ENCODE assay signal across 8 cellular contexts in the genomic region with DNA sequence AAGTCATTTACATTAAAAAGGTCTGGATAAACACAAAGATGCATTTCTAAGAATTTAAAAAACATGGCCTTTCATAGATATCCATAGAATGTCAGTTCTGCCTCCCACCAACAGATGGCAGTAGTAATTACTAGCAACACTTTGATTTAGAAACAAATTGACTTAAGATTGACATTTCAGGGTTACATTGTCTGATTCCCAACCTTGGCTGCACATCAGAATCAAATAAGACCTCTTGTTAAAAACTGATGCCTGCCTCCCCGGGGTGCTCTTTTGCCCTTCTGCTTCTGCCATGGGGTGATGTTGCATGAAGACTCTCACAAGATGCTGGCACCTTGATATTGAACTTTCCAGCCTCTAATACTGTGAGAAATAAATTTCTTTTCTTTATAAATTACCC.
DNase-seq lines count a peak whose midpoint lies in the region; ATAC-seq, FAIRE-seq and TF ChIP-seq lines count a peak whose summit lies in the region.

No MANE protein-coding gene starts in this region.

- no peak overlapping the region for H3K18ac ChIP-seq in IMR-90 (ENCODE audit: low read depth, low read length)

- no peak overlapping the region for H4K5ac ChIP-seq in IMR-90 (ENCODE audit: low read depth, low read length)

- H3K27ac ChIP-seq in IMR-90 (ENCODE audit: insufficient read depth, low read length) (no peak overlapping the region), GM12878 (ENCODE audit: control insufficient read depth, insufficient read depth) (no peak overlapping the region)

- H2AFZ ChIP-seq in IMR-90 (replicated peaks; ENCODE audit: low read length, poor library complexity): no peak overlapping the region
- H2AFZ ChIP-seq in GM12878 (ENCODE audit: control insufficient read depth, low read depth, low read length): no peak overlapping the region

- H3K9me3 ChIP-seq in IMR-90 (ENCODE audit: control insufficient read depth, insufficient read depth, low read length) (peaks cover 2% of the 10 kb centered on the region; the same call in 1 of the 2 replicates), GM12878 (replicated peaks; ENCODE audit: control insufficient read depth, insufficient read depth, low read length) (no peaks in the 10 kb centered on the region)

- H4K20me1 ChIP-seq in IMR-90 (ENCODE audit: insufficient read depth, low read length) (no peaks in the 10 kb centered on the region), GM12878 (ENCODE audit: control insufficient read depth, insufficient read depth) (no peaks in the 10 kb centered on the region)

- no peak overlapping the region for H3K14ac ChIP-seq in IMR-90 (replicated peaks; ENCODE audit: low read depth, low read length)

- H3K4me2 ChIP-seq in IMR-90 (ENCODE audit: low read depth, low read length) (no peak overlapping the region), GM12878 (ENCODE audit: control insufficient read depth, insufficient read depth) (no peak overlapping the region)

- H2BK15ac ChIP-seq in IMR-90 (ENCODE audit: low read depth, low read length): no peak overlapping the region

- no peak overlapping the region for H3K4ac ChIP-seq in IMR-90 (ENCODE audit: low read depth, low read length)

- SMC1A ChIA-PET in GM12878 (lab: Charles Lee; ENCODE audit: uncharacterized antibody, unreplicated experiment): interaction anchor here (0.9 to 1.8 kb wide), 3 partner anchors 9 to 305 kb away, joined by 3 to 8 read pairs (median 3); no protein-coding TSS in a partner anchor

- DNase-seq in EL (peak; percentile 33), IMR-90 (no peak), GM12878 (ENCODE audit: low read depth, low spot score) (no peak), myocyte (ENCODE audit: low read depth) (peak; percentile 18), urothelium cell line (ENCODE audit: low spot score) (no peak)

- WGBS in IMR-90 (ENCODE audit: extremely low coverage in 2 of 2, insufficient read length in 1 of 2), 2 experiments: no CpG with 5 or more reads among the region's 1 CpG
- WGBS in GM12878 (ENCODE audit: insufficient coverage, insufficient replicate concordance, low lambda C conversion rate, missing lambda C conversion rate): 39% methylated on average over 1 of the region's 1 CpG

- no peak overlapping the region for H2AK9ac ChIP-seq in IMR-90 (replicated peaks; ENCODE audit: low read depth, low read length, poor library complexity)

- no peak overlapping the region for H3K56ac ChIP-seq in IMR-90 (ENCODE audit: extremely low read depth, insufficient read depth, low read length)

- BruUV-seq in IMR-90 (replicated peaks; lab: Mats Ljungman, UMichigan) (no TSS peak), GM12878 (replicated peaks; lab: Mats Ljungman, UMichigan) (no TSS peak)

- H2BK20ac ChIP-seq in IMR-90 (ENCODE audit: low read depth, low read length): no peak overlapping the region

- dilution Hi-C loops in IMR-90 (cut with HindIII; ENCODE audit: low sequenced_read_pairs, unreplicated experiment): no loop called here

- H4K91ac ChIP-seq in IMR-90 (ENCODE audit: insufficient read depth, low read depth, low read length): no peak overlapping the region

- H3K4me1 ChIP-seq in IMR-90 (ENCODE audit: control insufficient read depth, insufficient read depth, low read length) (no peaks in the 10 kb centered on the region), GM12878 (ENCODE audit: control insufficient read depth, insufficient read depth, low read length) (no peaks in the 10 kb centered on the region)

- peak; percentile 79 for FAIRE-seq in GM12878 (lab: Jason Lieb, UNC)
- FAIRE-seq in urothelium cell line (lab: Jason Lieb, UNC): no peak

- no peak for TF ChIP-seq EP300 in GM12878 (IDR thresholded peaks at IDR 0.05; ENCODE audit: borderline replicate concordance in 1 of 2, control insufficient read depth in 1 of 2, low read depth in 2 of 2, low read length in 2 of 2)

- H3K23ac ChIP-seq in IMR-90 (ENCODE audit: low read depth, low read length): no peak overlapping the region

- TF ChIP-seq POLR2A in IMR-90 (IDR thresholded peaks at IDR 0.05; ENCODE audit: low read depth, low read length) (no peak), GM12878 (IDR thresholded peaks at IDR 0.05; ENCODE audit: low read depth, low read length) (no peak)

- POLR2A ChIA-PET in IMR-90 (lab: Charles Lee; ENCODE audit: unreplicated experiment) (no interaction called here), GM12878 (lab: Charles Lee) (no interaction called here)

- in situ Hi-C loops in IMR-90 (cut with MboI; ENCODE audit: low sequenced_read_pairs) (no loop called here), GM12878 (cut with MboI) (no loop called here)

- H3K36me3 ChIP-seq in IMR-90 (ENCODE audit: control insufficient read depth, insufficient read depth, low read length) (no peaks in the 10 kb centered on the region), GM12878 (ENCODE audit: control insufficient read depth in 2 of 2, insufficient read depth in 2 of 2, low read length in 1 of 2) (no peaks in the 10 kb centered on the region)

- ATAC-seq in IMR-90 (ENCODE audit: low read depth) (no peak), GM12878 (no peak), HG02763 (IDR thresholded peaks at IDR 0.05; ENCODE audit: unreplicated experiment) (no peak), HG02588 (IDR thresholded peaks at IDR 0.05; ENCODE audit: unreplicated experiment) (no peak), GM21786 (IDR thresholded peaks at IDR 0.05; ENCODE audit: unreplicated experiment) (no peak)

- no peaks in the 10 kb centered on the region for H3K9me1 ChIP-seq in IMR-90 (ENCODE audit: insufficient read depth, low read length)

- CTCF ChIA-PET in IMR-90 (lab: Yijun Ruan, JAX): no interaction called here
- CTCF ChIA-PET in GM12878 (lab: Yijun Ruan, JAX): interaction anchor here (0.6 to 5.5 kb wide), 8 partner anchors 9 to 707 kb away, joined by 3 to 34 read pairs (median 4); no protein-coding TSS in a partner anchor

- no peak overlapping the region for H2BK5ac ChIP-seq in IMR-90 (ENCODE audit: low read depth, low read length, poor library complexity, severe bottlenecking)

- intact Hi-C loops in IMR-90 (cut with micrococcal nuclease) (no loop called here), GM12878 (cut with micrococcal nuclease; ENCODE audit: unreplicated experiment) (loop anchor here (1.0 to 10.0 kb wide), 3 partner anchors 120 to 523 kb away; no protein-coding TSS in a partner anchor)

- H3K79me2 ChIP-seq in GM12878 (ENCODE audit: control insufficient read depth, insufficient read depth, low read length): no peaks in the 10 kb centered on the region

- no peaks in the 10 kb centered on the region for H3K79me1 ChIP-seq in IMR-90 (ENCODE audit: low read depth in 1 of 2, low read length in 2 of 2)

- TF ChIP-seq RAD21 in IMR-90 (IDR thresholded peaks at IDR 0.05; ENCODE audit: low read length): peak; percentile 33
- TF ChIP-seq RAD21 in GM12878 (IDR thresholded peaks at IDR 0.05; ENCODE audit: insufficient read depth, low read depth, low read length): peak; percentile 27; the same call in 1 of the 2 replicates

- peak; percentile 46 for TF ChIP-seq CTCF in IMR-90 (conservative IDR thresholded peaks at IDR 0.05; ENCODE audit: low read depth, low read length)
- TF ChIP-seq CTCF in GM12878 (IDR thresholded peaks at IDR 0.05 in 2 of 3, conservative IDR thresholded peaks at IDR 0.05 in 1 of 3; ENCODE audit: control insufficient read depth in 2 of 3, extremely low read depth in 1 of 3, insufficient read depth in 1 of 3, low read depth in 3 of 3, low read length in 3 of 3): peak; percentile 44 to 63 (median 52); a peak in 4 of 6 replicates

- H2AK5ac ChIP-seq in IMR-90 (ENCODE audit: low read depth, low read length): no peak overlapping the region

- H2BK120ac ChIP-seq in IMR-90 (ENCODE audit: low read depth, low read length): no peak overlapping the region

- H4K8ac ChIP-seq in IMR-90 (ENCODE audit: low read depth in 2 of 2, low read length in 2 of 2): no peak overlapping the region

- RAD21 ChIA-PET in GM12878 (lab: Charles Lee; ENCODE audit: unreplicated experiment): interaction anchor here (1.8 kb wide), 1 partner anchor 304 kb away, joined by 6 read pairs; no protein-coding TSS in a partner anchor

- H3K4me3 ChIP-seq in IMR-90 (ENCODE audit: insufficient read depth, low read depth, low read length): no peak overlapping the region
- H3K4me3 ChIP-seq in GM12878: no peak overlapping the region

- H3K27me3 ChIP-seq in IMR-90 (ENCODE audit: control insufficient read depth, insufficient read depth, low read length): no peaks in the 10 kb centered on the region
- H3K27me3 ChIP-seq in GM12878 (replicated peaks in 1 of 2; ENCODE audit: control insufficient read depth in 2 of 2, insufficient read depth in 2 of 2, low read length in 1 of 2): no peaks in the 10 kb centered on the region

- H3K9ac ChIP-seq in IMR-90 (ENCODE audit: low read depth, low read length) (no peak overlapping the region), GM12878 (ENCODE audit: control insufficient read depth, insufficient read depth, low read length) (no peak overlapping the region)

TF ChIP-seq in IMR-90, 13 proteins besides CTCF, POLR2A, EP300 and RAD21:
- peak; percentile 46; the same call in 1 of the 2 replicates for TF ChIP-seq SMC3 (IDR thresholded peaks at IDR 0.05; ENCODE audit: low read depth, low read length)
- TF ChIP-seq MAFK (IDR thresholded peaks at IDR 0.05; ENCODE audit: low read depth, low read length): no peak

TF ChIP-seq in GM12878, 131 proteins besides CTCF, POLR2A, EP300 and RAD21:
- TF ChIP-seq ASH2L (IDR thresholded peaks at IDR 0.05; ENCODE audit: borderline replicate concordance, low read depth): no peak
- peak; percentile 53; the same call in 1 of the 2 replicates for TF ChIP-seq SMC3 (IDR thresholded peaks at IDR 0.05; ENCODE audit: borderline replicate concordance, low read length)

Comparison
In these comparisons a context has a peak if more than half of its experiments do, and no peak if none do; other contexts are left out.
1. DNase-seq: peak in EL (single experiment) and myocyte (single experiment); none in IMR-90 (single experiment), GM12878 (single experiment) and urothelium cell line (single experiment).